18 cellular contexts compared by ENCODE assay signal in genomic region chr20:5675103-5676091, GRCh38.
DNase-seq lines count a peak whose midpoint lies in the region; ATAC-seq and TF ChIP-seq lines count a peak whose summit lies in the region.
"Had no signal": no experiment of that assay in that cellular context is flagged by ENCODE, and none has a peak within 500 bp of the region (broad histone marks: within the 10 kb centered on the region; RNA-seq: fewer than 3 reads in every experiment).

No MANE protein-coding gene starts in this region.

- H3K27ac Mint-ChIP-seq in activated T-helper 2 cell treated with anti-CD3 and anti-CD28 coated beads, Interferon-gamma antibody, Interleukin-2, Interleukin-4, amounts not matched to agents 10 μg/mL and 5 μg/mL and 100 μg/mL, durations not matched to agents 14 hours and 24 hours and 36 hours, result no peak overlapping the region

- intact Hi-C loops in activated T-helper 2 cell treated with anti-CD3 and anti-CD28 coated beads, Interferon-gamma antibody, Interleukin-2, Interleukin-4, amounts not matched to agents 10 μg/mL and 5 μg/mL and 100 μg/mL, durations not matched to agents 14 hours and 24 hours and 36 hours (cut with micrococcal nuclease), result loop anchor here (2.0 kb wide), 1 partner anchor 75 kb away; the partner anchor contains the start of gene SHLD1

- H3K9me3 ChIP-seq in OCI-LY1 (ENCODE audit: low read length), result no peaks in the 10 kb centered on the region
- H3K9me3 ChIP-seq: HAP-1, heart right ventricle had no signal

- peaks cover 90% of the 10 kb centered on the region for H3K4me1 ChIP-seq in OCI-LY1 (ENCODE audit: insufficient read depth, low read length, severe bottlenecking)
- H3K4me1 ChIP-seq: HAP-1 had no signal

- H3K27me3 ChIP-seq in HL-60 (ENCODE audit: insufficient read depth, poor library complexity, severe bottlenecking), result no peaks in the 10 kb centered on the region
- H3K27me3 ChIP-seq in OCI-LY1 (ENCODE audit: insufficient read depth, low read length), result no peaks in the 10 kb centered on the region
- H3K27me3 ChIP-seq: heart right ventricle had no signal

- H3K4me3 Mint-ChIP-seq in activated T-helper 2 cell treated with anti-CD3 and anti-CD28 coated beads, Interferon-gamma antibody, Interleukin-2, Interleukin-4, amounts not matched to agents 10 μg/mL and 5 μg/mL and 100 μg/mL, durations not matched to agents 14 hours and 24 hours and 36 hours (ENCODE audit: low read depth), result no peak overlapping the region
- H3K4me3 Mint-ChIP-seq: activated naive CD8-positive, alpha-beta T cell; neural crest cell; stimulated activated naive CD8-positive, alpha-beta T cell treated with anti-CD3 and anti-CD28 coated beads, Interleukin-15, amount 100 ng/mL, for 72 hours had no signal

- H3K4me2 ChIP-seq in OCI-LY1 (ENCODE audit: low read length), result peak overlapping the region; percentile 41

- no peak overlapping the region for H2AFZ ChIP-seq in OCI-LY1 (ENCODE audit: low read length)

- H3K4me3 ChIP-seq in HL-60 (replicated peaks; ENCODE audit: insufficient read depth, low read length) (no peak overlapping the region), OCI-LY1 (ENCODE audit: low read depth, low read length, poor library complexity, severe bottlenecking) (no peak overlapping the region)
- H3K4me3 ChIP-seq: HAP-1, heart right ventricle had no signal

- DNase-seq in HL-60 (ENCODE audit: low read depth in 1 of 2, low spot score in 1 of 2) (peak; percentile 79 to 84), erythroblast (lab: John Stamatoyannopoulos, UW) (peak; percentile 94 to 98), pons (ENCODE audit: low spot score) (peak; percentile 70), KG1 (lab: John Stamatoyannopoulos, UW) (no peak), EL (no peak)
- no peak for DNase-seq in activated T-helper 2 cell treated with anti-CD3 and anti-CD28 coated beads, Interferon-gamma antibody, Interleukin-2, Interleukin-4, amounts not matched to agents 10 μg/mL and 5 μg/mL and 100 μg/mL, durations not matched to agents 14 hours and 24 hours and 36 hours (ENCODE audit: low spot score)
- DNase-seq: activated CD8-positive, alpha-beta memory T cell treated with anti-CD3 and anti-CD28 coated beads, Interleukin-2, amount 50 U/mL, for 4 hours; caudate nucleus; heart right ventricle; left cardiac atrium; NCI-H1048; NCI-H510A; stimulated activated naive CD8-positive, alpha-beta T cell treated with anti-CD3 and anti-CD28 coated beads, Interleukin-15, amount 100 ng/mL, for 72 hours had no signal

- no peaks in the 10 kb centered on the region for H3K79me2 ChIP-seq in OCI-LY1 (ENCODE audit: insufficient read depth, low read length)

- peak; percentile 43 for TF ChIP-seq POLR2A in erythroblast (IDR thresholded peaks at IDR 0.05; ENCODE audit: low read length)

- H3K27me3 Mint-ChIP-seq in activated T-helper 2 cell treated with anti-CD3 and anti-CD28 coated beads, Interferon-gamma antibody, Interleukin-2, Interleukin-4, amounts not matched to agents 10 μg/mL and 5 μg/mL and 100 μg/mL, durations not matched to agents 14 hours and 24 hours and 36 hours (ENCODE audit: low read depth), result no peaks in the 10 kb centered on the region
- H3K27me3 Mint-ChIP-seq: activated naive CD8-positive, alpha-beta T cell; stimulated activated naive CD8-positive, alpha-beta T cell treated with anti-CD3 and anti-CD28 coated beads, Interleukin-15, amount 100 ng/mL, for 72 hours had no signal

- no peak for TF ChIP-seq CTCF in HL-60 (IDR thresholded peaks at IDR 0.05; ENCODE audit: insufficient read depth, low read length)
- no peak for TF ChIP-seq CTCF in OCI-LY1 (IDR thresholded peaks at IDR 0.05; ENCODE audit: low read length)

- peaks cover 11% of the 10 kb centered on the region for H3K4me1 Mint-ChIP-seq in activated T-helper 2 cell treated with anti-CD3 and anti-CD28 coated beads, Interferon-gamma antibody, Interleukin-2, Interleukin-4, amounts not matched to agents 10 μg/mL and 5 μg/mL and 100 μg/mL, durations not matched to agents 14 hours and 24 hours and 36 hours (ENCODE audit: low read depth)
- H3K4me1 Mint-ChIP-seq: neural crest cell had no signal

- H3K36me3 ChIP-seq in OCI-LY1 (ENCODE audit: insufficient read depth, low read length), result no peaks in the 10 kb centered on the region
- H3K36me3 ChIP-seq: HAP-1, heart right ventricle had no signal

- H3K9me3 Mint-ChIP-seq in activated T-helper 2 cell treated with anti-CD3 and anti-CD28 coated beads, Interferon-gamma antibody, Interleukin-2, Interleukin-4, amounts not matched to agents 10 μg/mL and 5 μg/mL and 100 μg/mL, durations not matched to agents 14 hours and 24 hours and 36 hours, result no peaks in the 10 kb centered on the region
- H3K9me3 Mint-ChIP-seq: neural crest cell; stimulated activated naive CD8-positive, alpha-beta T cell treated with anti-CD3 and anti-CD28 coated beads, Interleukin-15, amount 100 ng/mL, for 72 hours had no signal

- ATAC-seq in HG03460 (IDR thresholded peaks at IDR 0.05; ENCODE audit: unreplicated experiment), result no peak

- no peaks in the 10 kb centered on the region for H3K9me2 ChIP-seq in OCI-LY1 (ENCODE audit: low read depth, low read length)

- peak overlapping the region; percentile 95 for H3K27ac ChIP-seq in HL-60 (replicated peaks)
- peak overlapping the region; percentile 97 for H3K27ac ChIP-seq in OCI-LY1 (ENCODE audit: low read depth, low read length, poor library complexity, severe bottlenecking)

- no peaks in the 10 kb centered on the region for H4K20me1 ChIP-seq in OCI-LY1 (ENCODE audit: insufficient read depth, low read length)

- peaks cover 14% of the 10 kb centered on the region; the same call in 1 of the 2 replicates for H3F3A ChIP-seq in OCI-LY1 (ENCODE audit: insufficient read depth, low read length)

- no peaks in the 10 kb centered on the region for H3K36me3 Mint-ChIP-seq in activated T-helper 2 cell treated with anti-CD3 and anti-CD28 coated beads, Interferon-gamma antibody, Interleukin-2, Interleukin-4, amounts not matched to agents 10 μg/mL and 5 μg/mL and 100 μg/mL, durations not matched to agents 14 hours and 24 hours and 36 hours (ENCODE audit: low read depth)
- H3K36me3 Mint-ChIP-seq: activated naive CD8-positive, alpha-beta T cell had no signal

- peak overlapping the region; percentile 31; the same call in 1 of the 2 replicates for H3K9ac ChIP-seq in OCI-LY1 (ENCODE audit: low read length)

Comparison
In these comparisons a context has a peak if more than half of its experiments do, and no peak if none do; other contexts are left out.
1. DNase-seq: peak in HL-60 (2 of 2), erythroblast (2 of 2) and pons (single experiment); none in activated T-helper 2 cell treated with anti-CD3 and anti-CD28 coated beads, Interferon-gamma antibody, Interleukin-2, Interleukin-4, amounts not matched to agents 10 μg/mL and 5 μg/mL and 100 μg/mL, durations not matched to agents 14 hours and 24 hours and 36 hours (single experiment), KG1 (single experiment) and EL (single experiment).